Comparison of ENCODE assay signal across 8 cellular contexts in the genomic region with DNA sequence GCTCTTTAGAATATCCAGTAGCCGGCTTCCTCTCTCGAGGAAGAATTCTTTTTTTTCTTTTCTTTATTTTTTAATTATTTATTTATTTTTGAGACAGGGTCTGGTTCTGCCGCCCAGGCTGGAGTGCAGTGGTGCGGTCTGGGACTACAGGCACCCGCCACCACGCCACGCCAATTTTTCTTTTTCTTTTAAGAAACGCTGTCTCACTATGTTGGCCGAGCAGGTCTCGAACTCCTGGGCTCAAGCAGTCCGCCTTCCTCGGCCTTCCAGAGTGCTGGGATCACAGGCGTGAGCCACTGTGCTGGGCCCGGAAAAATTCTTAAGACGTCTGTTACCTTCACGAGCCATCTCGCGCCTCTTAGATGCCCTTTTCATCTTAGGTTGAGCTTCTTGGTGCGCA. TPM values are rescaled to one million over a fixed set of nuclear protein-coding genes. Genes with fewer than 3 reads are reported as not detected.
A peak's percentile ranks its signal among the peaks of the same experiment; 100 is the strongest.
DNase-seq lines count a peak whose midpoint lies in the region; FAIRE-seq and TF ChIP-seq lines count a peak whose summit lies in the region.

No MANE protein-coding gene starts in this region.

- H3K79me2 ChIP-seq in fibroblast of lung (ENCODE audit: control insufficient read depth, insufficient read depth, low read length) = peaks cover 36% of the 10 kb centered on the region

- H3K36me3 ChIP-seq in GM06990 (ENCODE audit: control insufficient read depth, insufficient read depth, low read length) (no peaks in the 10 kb centered on the region), SK-N-MC (ENCODE audit: insufficient read depth, low read length) (no peaks in the 10 kb centered on the region), fibroblast of lung (ENCODE audit: control insufficient read depth, insufficient read depth, low read length) (no peaks in the 10 kb centered on the region), prostate gland (no peaks in the 10 kb centered on the region)

- no peak for DNase-seq in GM06990 (ENCODE audit: extremely low read depth, insufficient read length)
- DNase-seq in SK-N-MC (ENCODE audit: low read depth, low spot score) = no peak
- no peak for DNase-seq in fibroblast of lung (ENCODE audit: low read depth in 2 of 2)
- DNase-seq in prostate gland (ENCODE audit: low spot score) = no peak
- no peak for DNase-seq in GM12892 (ENCODE audit: insufficient read length)
- no peak for DNase-seq in hypothalamus (lab: John Stamatoyannopoulos, UW)
- DNase-seq in NCI-H526 treated with DMSO at 0.1 percent for 48 hours (lab: John Stamatoyannopoulos, UW) = no peak
- DNase-seq in OCI-M1 (lab: John Stamatoyannopoulos, UW) = no peak

- peak overlapping the region; percentile 86 for H3K4me3 ChIP-seq in GM06990 (replicated peaks; ENCODE audit: low read depth, low read length)
- H3K4me3 ChIP-seq in SK-N-MC = peak overlapping the region; percentile 98
- H3K4me3 ChIP-seq in fibroblast of lung (replicated peaks in 1 of 4; ENCODE audit: control extremely low read depth in 1 of 4, insufficient read depth in 1 of 4, low read depth in 3 of 4, low read length in 4 of 4) = peak overlapping the region; percentile 55 to 88 (median 74)
- H3K4me3 ChIP-seq in prostate gland = peak overlapping the region; percentile 76 to 86

- no peaks in the 10 kb centered on the region for H3K27me3 ChIP-seq in GM06990 (replicated peaks; ENCODE audit: control insufficient read depth, insufficient read depth, low read length)
- H3K27me3 ChIP-seq in fibroblast of lung (ENCODE audit: control insufficient read depth, insufficient read depth, low read length) = peaks cover 2% of the 10 kb centered on the region
- H3K27me3 ChIP-seq in prostate gland (replicated peaks; ENCODE audit: insufficient read depth) = no peaks in the 10 kb centered on the region

- FAIRE-seq in GM12892 (lab: Jason Lieb, UNC) = no peak

- H3K27ac ChIP-seq in SK-N-MC = no peak overlapping the region
- peak overlapping the region; percentile 90 for H3K27ac ChIP-seq in fibroblast of lung (ENCODE audit: insufficient read depth, low read length)
- H3K27ac ChIP-seq in prostate gland = peak overlapping the region; percentile 93 to 95

- H3K4me2 ChIP-seq in fibroblast of lung (ENCODE audit: extremely low read depth, insufficient read depth, low read length) = peak overlapping the region; percentile 85

- H3K9ac ChIP-seq in SK-N-MC (ENCODE audit: insufficient read length) (no peak overlapping the region), fibroblast of lung (ENCODE audit: insufficient read depth, low read length) (no peak overlapping the region)

- WGBS in prostate gland = 90% methylated on average over 19 of the region's 19 CpGs

- no peak for TF ChIP-seq POLR2A in prostate gland (IDR thresholded peaks at IDR 0.05)
- no peak for TF ChIP-seq POLR2A in GM12892 (IDR thresholded peaks at IDR 0.05; ENCODE audit: low read depth, low read length)

- H4K20me1 ChIP-seq in fibroblast of lung (ENCODE audit: control insufficient read depth, extremely low read depth, insufficient read depth, low read length) = no peaks in the 10 kb centered on the region

- H2AFZ ChIP-seq in fibroblast of lung (ENCODE audit: low read length) = peak overlapping the region; percentile 90

- TF ChIP-seq CTCF in GM06990 (IDR thresholded peaks at IDR 0.05; ENCODE audit: insufficient read depth, low read length, poor library complexity, severe bottlenecking) (no peak), fibroblast of lung (conservative IDR thresholded peaks at IDR 0.05 in 1 of 2, IDR thresholded peaks at IDR 0.05 in 1 of 2; ENCODE audit: low read depth in 1 of 2, low read length in 2 of 2) (no peak), prostate gland (IDR thresholded peaks at IDR 0.05) (no peak)

- H3K9me3 ChIP-seq in SK-N-MC (ENCODE audit: low read depth, low read length) (no peaks in the 10 kb centered on the region), fibroblast of lung (ENCODE audit: control insufficient read depth, insufficient read depth, low read depth, low read length) (no peaks in the 10 kb centered on the region), prostate gland (no peaks in the 10 kb centered on the region)

- intact Hi-C loops in prostate gland (cut with DNase I) = loop anchor here (5.0 to 10.0 kb wide), 2 partner anchors 189 to 332 kb away; a partner anchor contains a TSS

- H3K4me1 ChIP-seq in fibroblast of lung (ENCODE audit: control insufficient read depth, extremely low read depth, insufficient read depth, low read length) (no peaks in the 10 kb centered on the region), prostate gland (replicated peaks) (no peaks in the 10 kb centered on the region)

RNA-seq across cellular contexts. Expression of a gene that starts 0.9 kb away (rescaled TPM):
- total RNA-seq in fibroblast of lung = 18.7 and 32.4 TPM in 2 replicates
- polyA plus RNA-seq in fibroblast of lung = 18.1 and 24.8 TPM in 2 replicates
- 21.1 and 22.8 TPM in 2 replicates for polyA plus RNA-seq in fibroblast of lung (2012)
- 71.5 and 74.8 TPM in 2 replicates for polyA minus RNA-seq in fibroblast of lung (ENCODE audit: low replicate concordance)
- total RNA-seq in prostate gland = 10 to 100 TPM; 40.6 to 42.0 TPM
- 24.6 TPM for polyA plus RNA-seq in GM12892 (2012; ENCODE audit: missing spikeins)
